Comparison of ENCODE assay signal across 1 cellular context in genomic region chr10:70425096-70425495, GRCh38.
TF ChIP-seq lines count a peak whose summit lies in the region.

No MANE protein-coding gene starts in this region.

TF ChIP-seq in GM23338, 12 proteins besides CTCF, POLR2A, EP300 and RAD21:
- TF ChIP-seq, protein P1, sequence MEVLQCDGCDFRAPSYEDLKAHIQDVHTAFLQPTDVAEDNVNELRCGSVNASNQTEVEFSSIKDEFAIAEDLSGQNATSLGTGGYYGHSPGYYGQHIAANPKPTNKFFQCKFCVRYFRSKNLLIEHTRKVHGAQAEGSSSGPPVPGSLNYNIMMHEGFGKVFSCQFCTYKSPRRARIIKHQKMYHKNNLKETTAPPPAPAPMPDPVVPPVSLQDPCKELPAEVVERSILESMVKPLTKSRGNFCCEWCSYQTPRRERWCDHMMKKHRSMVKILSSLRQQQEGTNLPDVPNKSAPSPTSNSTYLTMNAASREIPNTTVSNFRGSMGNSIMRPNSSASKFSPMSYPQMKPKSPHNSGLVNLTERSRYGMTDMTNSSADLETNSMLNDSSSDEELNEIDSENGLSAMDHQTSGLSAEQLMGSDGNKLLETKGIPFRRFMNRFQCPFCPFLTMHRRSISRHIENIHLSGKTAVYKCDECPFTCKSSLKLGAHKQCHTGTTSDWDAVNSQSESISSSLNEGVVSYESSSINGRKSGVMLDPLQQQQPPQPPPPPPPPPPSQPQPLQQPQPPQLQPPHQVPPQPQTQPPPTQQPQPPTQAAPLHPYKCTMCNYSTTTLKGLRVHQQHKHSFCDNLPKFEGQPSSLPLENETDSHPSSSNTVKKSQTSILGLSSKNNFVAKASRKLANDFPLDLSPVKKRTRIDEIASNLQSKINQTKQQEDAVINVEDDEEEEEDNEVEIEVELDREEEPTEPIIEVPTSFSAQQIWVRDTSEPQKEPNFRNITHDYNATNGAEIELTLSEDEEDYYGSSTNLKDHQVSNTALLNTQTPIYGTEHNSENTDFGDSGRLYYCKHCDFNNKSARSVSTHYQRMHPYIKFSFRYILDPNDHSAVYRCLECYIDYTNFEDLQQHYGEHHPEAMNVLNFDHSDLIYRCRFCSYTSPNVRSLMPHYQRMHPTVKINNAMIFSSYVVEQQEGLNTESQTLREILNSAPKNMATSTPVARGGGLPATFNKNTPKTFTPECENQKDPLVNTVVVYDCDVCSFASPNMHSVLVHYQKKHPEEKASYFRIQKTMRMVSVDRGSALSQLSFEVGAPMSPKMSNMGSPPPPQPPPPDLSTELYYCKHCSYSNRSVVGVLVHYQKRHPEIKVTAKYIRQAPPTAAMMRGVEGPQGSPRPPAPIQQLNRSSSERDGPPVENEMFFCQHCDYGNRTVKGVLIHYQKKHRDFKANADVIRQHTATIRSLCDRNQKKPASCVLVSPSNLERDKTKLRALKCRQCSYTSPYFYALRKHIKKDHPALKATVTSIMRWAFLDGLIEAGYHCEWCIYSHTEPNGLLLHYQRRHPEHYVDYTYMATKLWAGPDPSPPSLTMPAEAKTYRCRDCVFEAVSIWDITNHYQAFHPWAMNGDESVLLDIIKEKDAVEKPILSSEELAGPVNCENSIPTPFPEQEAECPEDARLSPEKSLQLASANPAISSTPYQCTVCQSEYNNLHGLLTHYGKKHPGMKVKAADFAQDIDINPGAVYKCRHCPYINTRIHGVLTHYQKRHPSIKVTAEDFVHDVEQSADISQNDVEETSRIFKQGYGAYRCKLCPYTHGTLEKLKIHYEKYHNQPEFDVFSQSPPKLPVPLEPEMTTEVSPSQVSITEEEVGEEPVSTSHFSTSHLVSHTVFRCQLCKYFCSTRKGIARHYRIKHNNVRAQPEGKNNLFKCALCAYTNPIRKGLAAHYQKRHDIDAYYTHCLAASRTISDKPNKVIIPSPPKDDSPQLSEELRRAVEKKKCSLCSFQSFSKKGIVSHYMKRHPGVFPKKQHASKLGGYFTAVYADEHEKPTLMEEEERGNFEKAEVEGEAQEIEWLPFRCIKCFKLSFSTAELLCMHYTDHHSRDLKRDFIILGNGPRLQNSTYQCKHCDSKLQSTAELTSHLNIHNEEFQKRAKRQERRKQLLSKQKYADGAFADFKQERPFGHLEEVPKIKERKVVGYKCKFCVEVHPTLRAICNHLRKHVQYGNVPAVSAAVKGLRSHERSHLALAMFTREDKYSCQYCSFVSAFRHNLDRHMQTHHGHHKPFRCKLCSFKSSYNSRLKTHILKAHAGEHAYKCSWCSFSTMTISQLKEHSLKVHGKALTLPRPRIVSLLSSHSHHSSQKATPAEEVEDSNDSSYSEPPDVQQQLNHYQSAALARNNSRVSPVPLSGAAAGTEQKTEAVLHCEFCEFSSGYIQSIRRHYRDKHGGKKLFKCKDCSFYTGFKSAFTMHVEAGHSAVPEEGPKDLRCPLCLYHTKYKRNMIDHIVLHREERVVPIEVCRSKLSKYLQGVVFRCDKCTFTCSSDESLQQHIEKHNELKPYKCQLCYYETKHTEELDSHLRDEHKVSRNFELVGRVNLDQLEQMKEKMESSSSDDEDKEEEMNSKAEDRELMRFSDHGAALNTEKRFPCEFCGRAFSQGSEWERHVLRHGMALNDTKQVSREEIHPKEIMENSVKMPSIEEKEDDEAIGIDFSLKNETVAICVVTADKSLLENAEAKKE (CRISPR knock-in tag; IDR thresholded peaks at IDR 0.05) = no peak
- TF ChIP-seq EZH2 (IDR thresholded peaks at IDR 0.05; ENCODE audit: low read depth, unreplicated experiment) = no peak
- no peak for TF ChIP-seq NANOG (IDR thresholded peaks at IDR 0.05; ENCODE audit: borderline replicate concordance)
- no peak for TF ChIP-seq CREB1 (CRISPR knock-in tag; IDR thresholded peaks at IDR 0.05; ENCODE audit: low read depth)
- TF ChIP-seq, protein P2, sequence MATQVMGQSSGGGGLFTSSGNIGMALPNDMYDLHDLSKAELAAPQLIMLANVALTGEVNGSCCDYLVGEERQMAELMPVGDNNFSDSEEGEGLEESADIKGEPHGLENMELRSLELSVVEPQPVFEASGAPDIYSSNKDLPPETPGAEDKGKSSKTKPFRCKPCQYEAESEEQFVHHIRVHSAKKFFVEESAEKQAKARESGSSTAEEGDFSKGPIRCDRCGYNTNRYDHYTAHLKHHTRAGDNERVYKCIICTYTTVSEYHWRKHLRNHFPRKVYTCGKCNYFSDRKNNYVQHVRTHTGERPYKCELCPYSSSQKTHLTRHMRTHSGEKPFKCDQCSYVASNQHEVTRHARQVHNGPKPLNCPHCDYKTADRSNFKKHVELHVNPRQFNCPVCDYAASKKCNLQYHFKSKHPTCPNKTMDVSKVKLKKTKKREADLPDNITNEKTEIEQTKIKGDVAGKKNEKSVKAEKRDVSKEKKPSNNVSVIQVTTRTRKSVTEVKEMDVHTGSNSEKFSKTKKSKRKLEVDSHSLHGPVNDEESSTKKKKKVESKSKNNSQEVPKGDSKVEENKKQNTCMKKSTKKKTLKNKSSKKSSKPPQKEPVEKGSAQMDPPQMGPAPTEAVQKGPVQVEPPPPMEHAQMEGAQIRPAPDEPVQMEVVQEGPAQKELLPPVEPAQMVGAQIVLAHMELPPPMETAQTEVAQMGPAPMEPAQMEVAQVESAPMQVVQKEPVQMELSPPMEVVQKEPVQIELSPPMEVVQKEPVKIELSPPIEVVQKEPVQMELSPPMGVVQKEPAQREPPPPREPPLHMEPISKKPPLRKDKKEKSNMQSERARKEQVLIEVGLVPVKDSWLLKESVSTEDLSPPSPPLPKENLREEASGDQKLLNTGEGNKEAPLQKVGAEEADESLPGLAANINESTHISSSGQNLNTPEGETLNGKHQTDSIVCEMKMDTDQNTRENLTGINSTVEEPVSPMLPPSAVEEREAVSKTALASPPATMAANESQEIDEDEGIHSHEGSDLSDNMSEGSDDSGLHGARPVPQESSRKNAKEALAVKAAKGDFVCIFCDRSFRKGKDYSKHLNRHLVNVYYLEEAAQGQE (IDR thresholded peaks at IDR 0.05; ENCODE audit: unreplicated experiment) = no peak
- TF ChIP-seq ZNF331 (CRISPR knock-in tag; IDR thresholded peaks at IDR 0.05; ENCODE audit: low read depth) = no peak
- no peak for TF ChIP-seq ZNF114 (CRISPR knock-in tag; IDR thresholded peaks at IDR 0.05)
- no peak for TF ChIP-seq STAT1 (IDR thresholded peaks at IDR 0.05; ENCODE audit: unreplicated experiment)
- TF ChIP-seq JUNB (IDR thresholded peaks at IDR 0.05; ENCODE audit: unreplicated experiment) = no peak
- TF ChIP-seq EZH2phosphoT487 (IDR thresholded peaks at IDR 0.05; ENCODE audit: unreplicated experiment) = no peak
- TF ChIP-seq, protein P3, sequence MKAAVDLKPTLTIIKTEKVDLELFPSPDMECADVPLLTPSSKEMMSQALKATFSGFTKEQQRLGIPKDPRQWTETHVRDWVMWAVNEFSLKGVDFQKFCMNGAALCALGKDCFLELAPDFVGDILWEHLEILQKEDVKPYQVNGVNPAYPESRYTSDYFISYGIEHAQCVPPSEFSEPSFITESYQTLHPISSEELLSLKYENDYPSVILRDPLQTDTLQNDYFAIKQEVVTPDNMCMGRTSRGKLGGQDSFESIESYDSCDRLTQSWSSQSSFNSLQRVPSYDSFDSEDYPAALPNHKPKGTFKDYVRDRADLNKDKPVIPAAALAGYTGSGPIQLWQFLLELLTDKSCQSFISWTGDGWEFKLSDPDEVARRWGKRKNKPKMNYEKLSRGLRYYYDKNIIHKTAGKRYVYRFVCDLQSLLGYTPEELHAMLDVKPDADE (IDR thresholded peaks at IDR 0.05) = no peak
- no peak for TF ChIP-seq POLR2AphosphoS5 (IDR thresholded peaks at IDR 0.05; ENCODE audit: low read depth)
